ENCODE assay signal across 18 cellular contexts in the genomic region with DNA sequence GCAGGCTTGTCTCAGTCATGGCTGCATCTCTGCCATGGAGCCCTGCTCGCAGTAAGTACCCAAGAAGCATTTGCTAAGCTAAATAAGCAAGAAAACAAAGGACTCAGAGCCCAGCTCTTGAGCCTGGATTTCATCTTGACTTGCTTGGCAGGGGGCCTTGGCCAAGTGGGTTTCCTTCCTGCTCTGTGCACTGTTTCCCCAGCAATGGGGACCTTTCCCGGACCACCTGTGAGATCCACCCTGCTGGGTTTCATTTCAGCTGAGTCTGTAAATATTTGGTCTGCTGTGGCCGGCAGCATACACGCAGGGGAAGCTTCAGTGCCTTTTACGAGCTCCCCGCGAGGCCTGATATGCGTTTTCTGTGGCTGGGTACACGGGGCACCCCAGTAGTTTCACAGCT. TPM values are rescaled to one million over a fixed set of nuclear protein-coding genes. Genes with fewer than 3 reads are reported as not detected.
DNase-seq lines count a peak whose midpoint lies in the region; ATAC-seq and TF ChIP-seq lines count a peak whose summit lies in the region.
"Had no signal": no experiment of that assay in that cellular context is flagged by ENCODE, and none has a peak within 500 bp of the region (broad histone marks: within the 10 kb centered on the region; RNA-seq: fewer than 3 reads in every experiment).

No MANE protein-coding gene starts in this region.

- H3K4me3 Mint-ChIP-seq in activated CD8-positive, alpha-beta memory T cell treated with anti-CD3 and anti-CD28 coated beads, Interleukin-2, amount 10 ng/mL, durations not matched to agents 7 days and 5 days, result no peak overlapping the region
- H3K4me3 Mint-ChIP-seq: CD4-positive, CD25-positive, alpha-beta regulatory T cell had no signal

- peaks cover 3% of the 10 kb centered on the region for H3K4me1 Mint-ChIP-seq in activated CD8-positive, alpha-beta memory T cell treated with anti-CD3 and anti-CD28 coated beads, Interleukin-2, amount 10 ng/mL, durations not matched to agents 7 days and 5 days

- TF ChIP-seq CTCF in fibroblast of villous mesenchyme (IDR thresholded peaks at IDR 0.05; ENCODE audit: insufficient read depth, low read depth, low read length), result no peak

- DNase-seq in NCI-H748 (lab: John Stamatoyannopoulos, UW; ENCODE audit: unreplicated experiment) (peak; percentile 29), NCI-H748 treated with DMSO at 0.1 percent for 48 hours (lab: John Stamatoyannopoulos, UW) (no peak), NCI-H345 (lab: John Stamatoyannopoulos, UW) (peak; percentile 85), fibroblast of villous mesenchyme (ENCODE audit: low read depth) (peak; percentile 8), Ammon's horn (ENCODE audit: low spot score) (no peak), head of caudate nucleus (no peak), epidermal melanocyte (ENCODE audit: insufficient read length, low spot score) (no peak)
- DNase-seq in activated CD8-positive, alpha-beta memory T cell treated with anti-CD3 and anti-CD28 coated beads, Interleukin-2, amount 10 ng/mL, durations not matched to agents 7 days and 5 days, result no peak
- DNase-seq: activated gamma-delta T cell; CD4-positive, CD25-positive, alpha-beta regulatory T cell; foreskin keratinocyte; NCI-H1436 treated with DMSO at 0.1 percent for 48 hours; NK-92 treated with Interleukin-12 subunit alpha and Interleukin-12 subunit beta, amount 100 ng/mL, for 24 hours; small intestine; T-helper 2 cell had no signal

- no peak overlapping the region for H3K27ac Mint-ChIP-seq in activated CD8-positive, alpha-beta memory T cell treated with anti-CD3 and anti-CD28 coated beads, Interleukin-2, amount 10 ng/mL, durations not matched to agents 7 days and 5 days
- H3K27ac Mint-ChIP-seq: CD4-positive, CD25-positive, alpha-beta regulatory T cell had no signal

- no peaks in the 10 kb centered on the region for H3K9me3 Mint-ChIP-seq in activated CD8-positive, alpha-beta memory T cell treated with anti-CD3 and anti-CD28 coated beads, Interleukin-2, amount 10 ng/mL, durations not matched to agents 7 days and 5 days (ENCODE audit: low read depth)

- no peak overlapping the region for H3K4me3 ChIP-seq in fibroblast of villous mesenchyme (ENCODE audit: low read depth, low read length)
- H3K4me3 ChIP-seq: tibial nerve had no signal

- H3K27me3 Mint-ChIP-seq in activated CD8-positive, alpha-beta memory T cell treated with anti-CD3 and anti-CD28 coated beads, Interleukin-2, amount 10 ng/mL, durations not matched to agents 7 days and 5 days, result no peaks in the 10 kb centered on the region
- H3K27me3 Mint-ChIP-seq: CD4-positive, CD25-positive, alpha-beta regulatory T cell had no signal

- intact Hi-C loops in head of caudate nucleus (cut with DNase I), result loop anchor here (10.0 kb wide), 1 partner anchor 535 kb away; no protein-coding TSS in a partner anchor

- CTCF ChIA-PET in activated CD8-positive, alpha-beta memory T cell treated with anti-CD3 and anti-CD28 coated beads, Interleukin-2, amount 10 ng/mL, durations not matched to agents 7 days and 5 days (lab: Charles Lee), result interaction anchor here (1.0 kb wide), 1 partner anchor 18 kb away, joined by 3 read pairs; no protein-coding TSS in a partner anchor

- no peak for ATAC-seq in activated CD8-positive, alpha-beta memory T cell treated with anti-CD3 and anti-CD28 coated beads, Interleukin-2, amount 10 ng/mL, durations not matched to agents 7 days and 5 days
- ATAC-seq: activated CD4-positive, CD25-positive, alpha-beta regulatory T cell treated with anti-CD3 and anti-CD28 coated beads, Interleukin-2, amount 50 U/mL, for 24 hours; foreskin keratinocyte had no signal

- H3K36me3 Mint-ChIP-seq in activated CD8-positive, alpha-beta memory T cell treated with anti-CD3 and anti-CD28 coated beads, Interleukin-2, amount 10 ng/mL, durations not matched to agents 7 days and 5 days, result no peaks in the 10 kb centered on the region
- H3K36me3 Mint-ChIP-seq: CD4-positive, CD25-positive, alpha-beta regulatory T cell had no signal

RNA-seq across cellular contexts. Expression of a gene that starts 12.4 kb away (rescaled TPM):
- not detected in 2 replicates for total RNA-seq in fibroblast of villous mesenchyme
- under 1 TPM; 0.28 to 0.79 TPM for total RNA-seq in activated CD8-positive, alpha-beta memory T cell treated with anti-CD3 and anti-CD28 coated beads, Interleukin-2, amount 10 ng/mL, durations not matched to agents 7 days and 5 days
- total RNA-seq: myocyte had no signal

RNA-seq across cellular contexts. Expression of a gene that starts 42.5 kb away (rescaled TPM):
- 30.6 and 39.7 TPM in 2 replicates for total RNA-seq in fibroblast of villous mesenchyme
- total RNA-seq in activated CD8-positive, alpha-beta memory T cell treated with anti-CD3 and anti-CD28 coated beads, Interleukin-2, amount 10 ng/mL, durations not matched to agents 7 days and 5 days, result 100 to 1,000 TPM; 110 to 125 TPM

RNA-seq across cellular contexts. Expression of a gene that starts 42.8 kb away (rescaled TPM):
- total RNA-seq in fibroblast of villous mesenchyme, result 37.4 and 40.6 TPM in 2 replicates
- 100 to 1,000 TPM; 134 to 152 TPM for total RNA-seq in activated CD8-positive, alpha-beta memory T cell treated with anti-CD3 and anti-CD28 coated beads, Interleukin-2, amount 10 ng/mL, durations not matched to agents 7 days and 5 days

Comparison
In these comparisons a context has a peak if more than half of its experiments do, and no peak if none do; other contexts are left out.
1. DNase-seq: peak in NCI-H748 (single experiment), NCI-H345 (single experiment) and fibroblast of villous mesenchyme (single experiment); none in NCI-H748 treated with DMSO at 0.1 percent for 48 hours (single experiment), Ammon's horn (single experiment), head of caudate nucleus (0 of 42), epidermal melanocyte (single experiment) and activated CD8-positive, alpha-beta memory T cell treated with anti-CD3 and anti-CD28 coated beads, Interleukin-2, amount 10 ng/mL, durations not matched to agents 7 days and 5 days (single experiment).